In the genomic region with DNA sequence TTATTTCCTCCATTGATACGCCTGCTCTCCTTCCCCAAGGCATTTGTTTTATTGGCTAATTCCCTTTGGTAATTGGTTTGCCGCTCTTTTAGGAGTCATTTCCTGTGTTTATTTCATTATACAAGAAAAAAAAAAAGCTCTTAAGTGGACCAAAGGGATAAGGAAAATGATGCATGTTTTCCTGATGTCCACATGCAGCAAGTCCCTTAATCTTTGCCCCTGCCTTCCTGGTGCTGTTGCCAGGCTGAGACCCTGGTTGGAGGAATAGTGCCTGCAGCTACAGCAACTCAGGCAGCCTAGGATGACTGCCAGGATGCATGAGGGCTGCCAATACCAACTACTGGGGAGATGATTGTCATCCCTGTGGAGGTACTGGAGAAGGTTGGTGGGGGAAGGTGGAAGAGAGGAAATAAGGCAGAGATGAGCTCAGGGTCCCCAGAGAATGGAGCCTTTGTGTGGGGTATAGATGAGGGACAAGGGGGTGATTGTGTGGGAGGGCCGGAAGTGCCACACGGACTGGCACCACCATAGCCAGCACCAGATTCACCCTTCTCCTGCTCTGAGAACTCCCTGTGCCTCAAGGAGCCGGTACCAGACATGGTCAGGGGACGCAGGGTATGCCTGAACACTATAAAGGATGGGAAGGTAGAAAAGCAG, we compare ENCODE assay signal across 10 cellular contexts. TPM values are rescaled to one million over a fixed set of nuclear protein-coding genes. Genes with fewer than 3 reads are reported as not detected.
DNase-seq lines count a peak whose midpoint lies in the region; TF ChIP-seq lines count a peak whose summit lies in the region.
"Had no signal": no experiment of that assay in that cellular context is flagged by ENCODE, and none has a peak within 500 bp of the region (broad histone marks: within the 10 kb centered on the region; RNA-seq: fewer than 3 reads in every experiment).

No MANE protein-coding gene starts in this region.

- peak overlapping the region; percentile 64 for H3K27ac ChIP-seq in OCI-LY1 (ENCODE audit: low read depth, low read length, poor library complexity, severe bottlenecking)
- H3K27ac ChIP-seq in esophagus muscularis mucosa (replicated peaks in 1 of 4), result peak overlapping the region in 3 of 4 donors; percentile 25 to 59 (median 44)
- no peak overlapping the region for H3K27ac ChIP-seq in neural progenitor cell

- no peaks in the 10 kb centered on the region for H3K79me2 ChIP-seq in OCI-LY1 (ENCODE audit: insufficient read depth, low read length)
- H3K79me2 ChIP-seq in neural progenitor cell (ENCODE audit: low read depth), result peaks cover 9% of the 10 kb centered on the region

- H3K27me3 Mint-ChIP-seq in neural progenitor cell (ENCODE audit: insufficient read depth, low read depth), result peaks cover 4% of the 10 kb centered on the region
- H3K27me3 Mint-ChIP-seq in activated CD4-positive, alpha-beta memory T cell treated with anti-CD3 and anti-CD28 coated beads, Interleukin-2, amount 10 ng/mL, durations not matched to agents 7 days and 5 days, result no peaks in the 10 kb centered on the region

- H3K4me1 Mint-ChIP-seq in neural progenitor cell, result peaks cover under 1% of the 10 kb centered on the region
- H3K4me1 Mint-ChIP-seq in activated CD4-positive, alpha-beta memory T cell treated with anti-CD3 and anti-CD28 coated beads, Interleukin-2, amount 10 ng/mL, durations not matched to agents 7 days and 5 days, result peaks cover 12% of the 10 kb centered on the region

- CTCF ChIA-PET in activated CD4-positive, alpha-beta memory T cell treated with anti-CD3 and anti-CD28 coated beads, Interleukin-2, amount 10 ng/mL, durations not matched to agents 7 days and 5 days (lab: Charles Lee), result interaction anchor here (1.0 to 1.5 kb wide), 4 partner anchors 16 to 57 kb away, joined by 3 to 7 read pairs (median 3); a partner anchor contains a TSS

- no peaks in the 10 kb centered on the region for H4K20me1 ChIP-seq in OCI-LY1 (ENCODE audit: insufficient read depth, low read length)
- H4K20me1 ChIP-seq in neural progenitor cell (ENCODE audit: low read depth), result no peaks in the 10 kb centered on the region

- no peaks in the 10 kb centered on the region for H3K9me2 ChIP-seq in OCI-LY1 (ENCODE audit: low read depth, low read length)

- no peak overlapping the region for H3K4me3 Mint-ChIP-seq in neural progenitor cell
- H3K4me3 Mint-ChIP-seq in activated CD4-positive, alpha-beta memory T cell treated with anti-CD3 and anti-CD28 coated beads, Interleukin-2, amount 10 ng/mL, durations not matched to agents 7 days and 5 days, result no peak overlapping the region

- no peaks in the 10 kb centered on the region for H3K9me3 Mint-ChIP-seq in neural progenitor cell
- no peaks in the 10 kb centered on the region for H3K9me3 Mint-ChIP-seq in activated CD4-positive, alpha-beta memory T cell treated with anti-CD3 and anti-CD28 coated beads, Interleukin-2, amount 10 ng/mL, durations not matched to agents 7 days and 5 days

- DNase-seq in D341Med (ENCODE audit: low spot score), result peak; percentile 20
- DNase-seq in esophagus muscularis mucosa (ENCODE audit: extremely low spot score), result no peak
- DNase-seq in neural progenitor cell (ENCODE audit: low spot score), result no peak
- no peak for DNase-seq in lower leg skin (ENCODE audit: low spot score in 2 of 2)
- DNase-seq in GF-D8 (lab: John Stamatoyannopoulos, UW), result no peak
- DNase-seq in activated CD4-positive, alpha-beta memory T cell treated with anti-CD3 and anti-CD28 coated beads, Interleukin-2, amount 10 ng/mL, durations not matched to agents 7 days and 5 days, result no peak
- DNase-seq in middle frontal gyrus (ENCODE audit: extremely low spot score, low spot score), result no peak
- DNase-seq: NCI-H1694, SHP77 had no signal

- H3K4me3 ChIP-seq in OCI-LY1 (ENCODE audit: low read depth, low read length, poor library complexity, severe bottlenecking) (no peak overlapping the region), esophagus muscularis mucosa (no peak overlapping the region), neural progenitor cell (no peak overlapping the region), lower leg skin (ENCODE audit: low read depth, poor library complexity, severe bottlenecking) (no peak overlapping the region)

- H2AFZ ChIP-seq in OCI-LY1 (ENCODE audit: low read length) (no peak overlapping the region), neural progenitor cell (replicated peaks) (no peak overlapping the region)

- H3K36me3 ChIP-seq in OCI-LY1 (ENCODE audit: insufficient read depth, low read length) (peaks cover 41% of the 10 kb centered on the region), esophagus muscularis mucosa (peaks cover 22 to 51% (median 43%) of the 10 kb centered on the region in 4 donors), neural progenitor cell (no peaks in the 10 kb centered on the region)

- POLR2A ChIA-PET in activated CD4-positive, alpha-beta memory T cell treated with anti-CD3 and anti-CD28 coated beads, Interleukin-2, amount 10 ng/mL, durations not matched to agents 7 days and 5 days (lab: Charles Lee), result interaction anchor here (0.6 to 3.4 kb wide), 4 partner anchors 11 to 107 kb away, joined by 3 to 28 read pairs (median 4); a partner anchor contains a TSS

- H3K9ac ChIP-seq in OCI-LY1 (ENCODE audit: low read length) (no peak overlapping the region), neural progenitor cell (no peak overlapping the region)

- H3K4me2 ChIP-seq in OCI-LY1 (ENCODE audit: low read length), result no peak overlapping the region
- no peak overlapping the region for H3K4me2 ChIP-seq in neural progenitor cell

- WGBS in esophagus muscularis mucosa, result 75% methylated on average over 6 of the region's 6 CpGs
- 62 to 63% methylated on average over 6 of the region's 6 CpGs for WGBS in lower leg skin, 2 donors

- H3K36me3 Mint-ChIP-seq in neural progenitor cell, result peaks cover 5% of the 10 kb centered on the region
- peaks cover 33% of the 10 kb centered on the region for H3K36me3 Mint-ChIP-seq in activated CD4-positive, alpha-beta memory T cell treated with anti-CD3 and anti-CD28 coated beads, Interleukin-2, amount 10 ng/mL, durations not matched to agents 7 days and 5 days (ENCODE audit: low read depth)

- H3K27me3 ChIP-seq in OCI-LY1 (ENCODE audit: insufficient read depth, low read length) (no peaks in the 10 kb centered on the region), esophagus muscularis mucosa (no peaks in the 10 kb centered on the region), neural progenitor cell (no peaks in the 10 kb centered on the region)

- no peaks in the 10 kb centered on the region for H3F3A ChIP-seq in OCI-LY1 (ENCODE audit: insufficient read depth, low read length)
- peaks cover 18% of the 10 kb centered on the region for H3F3A ChIP-seq in neural progenitor cell (ENCODE audit: low read depth)

- intact Hi-C loops in esophagus muscularis mucosa (cut with DNase I), result no loop called here
- intact Hi-C loops in lower leg skin (cut with DNase I; ENCODE audit: low total_unique reads), result no loop called here

- H3K27ac Mint-ChIP-seq in neural progenitor cell, result peak overlapping the region; percentile 50
- H3K27ac Mint-ChIP-seq in activated CD4-positive, alpha-beta memory T cell treated with anti-CD3 and anti-CD28 coated beads, Interleukin-2, amount 10 ng/mL, durations not matched to agents 7 days and 5 days, result no peak overlapping the region

- H3K9me3 ChIP-seq in OCI-LY1 (ENCODE audit: low read length) (no peaks in the 10 kb centered on the region), esophagus muscularis mucosa (no peaks in the 10 kb centered on the region), neural progenitor cell (ENCODE audit: low read depth) (no peaks in the 10 kb centered on the region)

- TF ChIP-seq POLR2A in esophagus muscularis mucosa (IDR thresholded peaks at IDR 0.05; ENCODE audit: low read depth), result no peak
- TF ChIP-seq POLR2A in lower leg skin (IDR thresholded peaks at IDR 0.05), result no peak

- no peak for TF ChIP-seq CTCF in OCI-LY1 (IDR thresholded peaks at IDR 0.05; ENCODE audit: low read length)
- TF ChIP-seq CTCF in esophagus muscularis mucosa (IDR thresholded peaks at IDR 0.05), result no peak
- no peak for TF ChIP-seq CTCF in neural progenitor cell (IDR thresholded peaks at IDR 0.05)
- TF ChIP-seq CTCF in lower leg skin (IDR thresholded peaks at IDR 0.05), result no peak

- no peak for TF ChIP-seq EP300 in esophagus muscularis mucosa (IDR thresholded peaks at IDR 0.05)

- H3K4me1 ChIP-seq in OCI-LY1 (ENCODE audit: insufficient read depth, low read length, severe bottlenecking), result peaks cover 5% of the 10 kb centered on the region
- peaks cover 4 to 14% (median 7%) of the 10 kb centered on the region in 4 donors for H3K4me1 ChIP-seq in esophagus muscularis mucosa
- no peaks in the 10 kb centered on the region for H3K4me1 ChIP-seq in neural progenitor cell

RNA-seq across cellular contexts. Expression of a gene that starts 6.1 kb away (rescaled TPM):
- total RNA-seq in esophagus muscularis mucosa (10 to 100 TPM; 21.9 to 30.5 (median 26.4) TPM), neural progenitor cell (ENCODE audit: low replicate concordance) (14.8 and 16.8 TPM in 2 replicates), lower leg skin (10 to 100 TPM; 24.1 to 49.3 (median 29.3) TPM)
- 10 to 100 TPM; 70.8 to 71.1 TPM for total RNA-seq in activated CD4-positive, alpha-beta memory T cell treated with anti-CD3 and anti-CD28 coated beads, Interleukin-2, amount 10 ng/mL, durations not matched to agents 7 days and 5 days

RNA-seq across cellular contexts. Expression of a gene that starts 17.6 kb away (rescaled TPM):
- total RNA-seq in esophagus muscularis mucosa, result 10 to 100 TPM; 19.2 to 30.4 (median 26.2) TPM
- 2.7 and 11.6 TPM in 2 replicates for total RNA-seq in neural progenitor cell (ENCODE audit: low replicate concordance)
- total RNA-seq in lower leg skin, result 10 to 100 TPM; 18.4 to 31.1 (median 20.5) TPM
- total RNA-seq in activated CD4-positive, alpha-beta memory T cell treated with anti-CD3 and anti-CD28 coated beads, Interleukin-2, amount 10 ng/mL, durations not matched to agents 7 days and 5 days, result 100 to 1,000 TPM; 159 to 166 TPM

RNA-seq across cellular contexts. Expression of a gene that starts 29.5 kb away (rescaled TPM):
- total RNA-seq in esophagus muscularis mucosa (10 to 100 TPM; 12.5 to 20.4 (median 17.6) TPM), neural progenitor cell (ENCODE audit: low replicate concordance) (6.7 and 14.2 TPM in 2 replicates), lower leg skin (10 to 100 TPM; 14.3 to 28.1 (median 21.1) TPM)
- total RNA-seq in activated CD4-positive, alpha-beta memory T cell treated with anti-CD3 and anti-CD28 coated beads, Interleukin-2, amount 10 ng/mL, durations not matched to agents 7 days and 5 days, result 100 to 1,000 TPM; 107 TPM

RNA-seq across cellular contexts. Expression of a gene that starts 34.4 kb away (rescaled TPM):
- total RNA-seq in esophagus muscularis mucosa (100 to 1,000 TPM in 3 of 4 donors, 10 to 100 TPM in 1; 74.3 to 114 (median 104) TPM), neural progenitor cell (ENCODE audit: low replicate concordance) (73.2 and 131 TPM in 2 replicates), lower leg skin (100 to 1,000 TPM in 2 of 4 donors, 10 to 100 TPM in 2; 88.6 to 105 (median 98.8) TPM)
- 10 to 100 TPM; 42.5 to 42.6 TPM for total RNA-seq in activated CD4-positive, alpha-beta memory T cell treated with anti-CD3 and anti-CD28 coated beads, Interleukin-2, amount 10 ng/mL, durations not matched to agents 7 days and 5 days

RNA-seq across cellular contexts. Expression of a gene that starts 38.8 kb away (rescaled TPM):
- total RNA-seq in esophagus muscularis mucosa (1 to 10 TPM; 2.9 to 7.6 (median 6.8) TPM), neural progenitor cell (ENCODE audit: low replicate concordance) (33.8 and 39.7 TPM in 2 replicates), lower leg skin (10 to 100 TPM; 18.7 to 25.5 (median 22.9) TPM)
- total RNA-seq in activated CD4-positive, alpha-beta memory T cell treated with anti-CD3 and anti-CD28 coated beads, Interleukin-2, amount 10 ng/mL, durations not matched to agents 7 days and 5 days, result 1 to 10 TPM; 7.0 to 8.4 TPM

Comparison
In these comparisons a context has a peak if more than half of its experiments do, and no peak if none do; other contexts are left out.
1. RNA of a gene that starts 17.6 kb away (total RNA-seq): 159 to 166 TPM in activated CD4-positive, alpha-beta memory T cell treated with anti-CD3 and anti-CD28 coated beads, Interleukin-2, amount 10 ng/mL, durations not matched to agents 7 days and 5 days; 19.2 to 30.4 TPM in esophagus muscularis mucosa, 18.4 to 31.1 TPM in lower leg skin and 2.7 to 11.6 TPM in neural progenitor cell; every median in the first group is over 4 times any median in the second.